20 cellular contexts compared by ENCODE assay signal in the genomic region with DNA sequence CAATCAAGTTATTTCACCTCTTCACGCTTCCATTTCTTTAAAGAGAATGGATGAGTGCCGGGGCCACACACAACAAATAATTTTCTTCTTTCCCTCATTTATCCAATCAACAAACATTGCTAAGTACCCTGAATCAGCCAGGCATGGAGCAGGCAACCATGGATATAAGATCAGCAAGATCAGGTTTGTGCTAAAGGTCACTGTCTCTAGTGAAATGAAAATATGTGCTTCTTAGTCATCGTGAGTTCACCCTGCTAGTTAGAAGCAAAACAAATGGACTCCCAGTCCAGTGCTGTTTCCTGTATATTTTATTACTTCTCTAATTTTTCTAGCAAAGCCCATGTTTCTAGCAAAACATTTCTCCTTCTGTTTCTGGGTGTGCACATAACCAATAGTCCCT.
DNase-seq lines count a peak whose midpoint lies in the region; ATAC-seq, FAIRE-seq and TF ChIP-seq lines count a peak whose summit lies in the region.
"Had no signal": no experiment of that assay in that cellular context is flagged by ENCODE, and none has a peak within 500 bp of the region (broad histone marks: within the 10 kb centered on the region; RNA-seq: fewer than 3 reads in every experiment).

No MANE protein-coding gene starts in this region.

- H2AK5ac ChIP-seq in trophoblast cell (ENCODE audit: low read length): no peak overlapping the region

- no peak overlapping the region for H4K12ac ChIP-seq in trophoblast cell (ENCODE audit: low read depth, low read length)

- H3K79me1 ChIP-seq in trophoblast cell (ENCODE audit: low read length): peaks cover 16% of the 10 kb centered on the region

- ATAC-seq in RWPE2 (ENCODE audit: low read depth): peak; percentile 60; the same call in 2 of the 3 replicates
- ATAC-seq in GM21619 (IDR thresholded peaks at IDR 0.05; ENCODE audit: unreplicated experiment): no peak
- ATAC-seq: left lobe of liver, pancreas, T-helper 17 cell had no signal

- H3K36me3 ChIP-seq in RWPE2 (ENCODE audit: low read depth) (no peaks in the 10 kb centered on the region), trophoblast cell (ENCODE audit: control insufficient read depth in 1 of 2, insufficient read depth in 2 of 2, low read length in 2 of 2) (no peaks in the 10 kb centered on the region)
- H3K36me3 ChIP-seq: BLaER1, pancreas had no signal

- H3K4ac ChIP-seq in trophoblast cell (ENCODE audit: low read depth, low read length): no peak overlapping the region

- peak overlapping the region; percentile 74 for H4K91ac ChIP-seq in trophoblast cell (ENCODE audit: low read depth, low read length)

- no CpG with 5 or more reads among the region's 3 CpGs for WGBS in trophoblast cell (ENCODE audit: extremely low coverage, insufficient coverage, insufficient read length)

- H3K4me1 ChIP-seq in RWPE2 (ENCODE audit: insufficient read depth, poor library complexity, severe bottlenecking) (peaks cover 3% of the 10 kb centered on the region), trophoblast cell (ENCODE audit: control insufficient read depth in 1 of 2, insufficient read depth in 2 of 2, low read length in 2 of 2) (peaks cover 22 to 24% of the 10 kb centered on the region in 2 experiments)
- H3K4me1 ChIP-seq: pancreas had no signal

- TF ChIP-seq CTCF in RWPE2 (IDR thresholded peaks at IDR 0.05; ENCODE audit: poor library complexity, severe bottlenecking) (no peak), fibroblast of pulmonary artery (IDR thresholded peaks at IDR 0.05; ENCODE audit: low read length, missing control alignments) (no peak)

- H2AFZ ChIP-seq in trophoblast cell (ENCODE audit: insufficient read depth, low read length, poor library complexity): no peak overlapping the region

- H3K23ac ChIP-seq in trophoblast cell (ENCODE audit: low read length): no peak overlapping the region

- TF ChIP-seq POLR2A in GM12891 (IDR thresholded peaks at IDR 0.05; ENCODE audit: low read depth, low read length): no peak

- no peak overlapping the region for H3K14ac ChIP-seq in trophoblast cell (ENCODE audit: low read length)

- no peak overlapping the region for H2BK12ac ChIP-seq in trophoblast cell (ENCODE audit: low read length)

- no peaks in the 10 kb centered on the region for H3K9me3 ChIP-seq in RWPE2 (ENCODE audit: severe bottlenecking)
- no peaks in the 10 kb centered on the region for H3K9me3 ChIP-seq in trophoblast cell (ENCODE audit: insufficient read depth, low read depth, low read length)
- H3K9me3 ChIP-seq: pancreas, testis had no signal

- H2BK120ac ChIP-seq in trophoblast cell (ENCODE audit: insufficient read depth, low read length, poor library complexity): peak overlapping the region; percentile 82

- DNase-seq in EL (peak; percentile 77), RWPE2 (ENCODE audit: low spot score) (no peak), fibroblast of pulmonary artery (ENCODE audit: low read depth) (peak; percentile 22), trophoblast cell (peak in 1 of 2 donors; percentile 49), RPMI8226 (no peak), HT-29 (ENCODE audit: low spot score) (no peak), GM12891 (ENCODE audit: insufficient read length, low spot score) (no peak)
- DNase-seq: activated gamma-delta T cell treated with Interleukin-2 at 50 U/mL for 16 hours; anterior cingulate cortex; NCI-H1092 treated with DMSO at 0.1 percent for 48 hours; NCI-H2171 treated with DMSO at 0.1 percent for 48 hours; NCI-H82; pancreas; stimulated activated CD4-positive, alpha-beta T cell treated with anti-CD3 and anti-CD28 coated beads, Interleukin-4, amount 100 ng/mL, for 4 hours; T-helper 17 cell; testis had no signal

- H3K27me3 ChIP-seq in RWPE2 (ENCODE audit: insufficient read depth, poor library complexity, severe bottlenecking): no peaks in the 10 kb centered on the region
- no peaks in the 10 kb centered on the region for H3K27me3 ChIP-seq in trophoblast cell (ENCODE audit: insufficient read depth, low read length)
- H3K27me3 ChIP-seq: BLaER1, pancreas, testis had no signal

- H3K18ac ChIP-seq in trophoblast cell (ENCODE audit: low read length): no peak overlapping the region

- H3K9ac ChIP-seq in trophoblast cell (ENCODE audit: low read length): no peak overlapping the region
- H3K9ac ChIP-seq: BLaER1 had no signal

- no peaks in the 10 kb centered on the region for H3K79me2 ChIP-seq in trophoblast cell (ENCODE audit: control insufficient read depth, insufficient read depth, low read length, poor library complexity)

- H4K8ac ChIP-seq in trophoblast cell (ENCODE audit: low read depth, low read length): no peak overlapping the region

- H3K27ac ChIP-seq in RWPE2 (ENCODE audit: poor library complexity, severe bottlenecking) (no peak overlapping the region), trophoblast cell (ENCODE audit: low read depth, low read length) (no peak overlapping the region)
- H3K27ac ChIP-seq: BLaER1, pancreas, skin epidermis, testis had no signal

- peak overlapping the region; percentile 46 for H2BK5ac ChIP-seq in trophoblast cell (ENCODE audit: low read depth, low read length, poor library complexity)

- H3K4me3 ChIP-seq in RWPE2 (ENCODE audit: severe bottlenecking) (no peak overlapping the region), fibroblast of pulmonary artery (replicated peaks; ENCODE audit: low read depth, low read length) (no peak overlapping the region), trophoblast cell (ENCODE audit: low read depth, low read length) (no peak overlapping the region)
- H3K4me3 ChIP-seq: BLaER1, pancreas, skin epidermis, testis had no signal

- no peak for FAIRE-seq in GM12891 (lab: Jason Lieb, UNC)
- FAIRE-seq: pancreas had no signal

- no peak overlapping the region for H3K4me2 ChIP-seq in trophoblast cell (ENCODE audit: low read length)

TF ChIP-seq in GM12891, 5 proteins besides CTCF, POLR2A, EP300 and RAD21:
- TF ChIP-seq POLR2AphosphoS5 (IDR thresholded peaks at IDR 0.05; ENCODE audit: low read depth, low read length) (no peak), POU2F2 (IDR thresholded peaks at IDR 0.05; ENCODE audit: low read depth, low read length) (no peak), PAX5 (IDR thresholded peaks at IDR 0.05; ENCODE audit: insufficient read depth, low read length, severe bottlenecking) (no peak), SPI1 (IDR thresholded peaks at IDR 0.05; ENCODE audit: low read depth, low read length) (no peak), TAF1 (IDR thresholded peaks at IDR 0.05; ENCODE audit: low read depth, low read length) (no peak)

Comparison
In these comparisons a context has a peak if more than half of its experiments do, and no peak if none do; other contexts are left out.
1. DNase-seq: peak in EL (single experiment) and fibroblast of pulmonary artery (single experiment); none in RWPE2 (single experiment), RPMI8226 (single experiment), HT-29 (single experiment) and GM12891 (single experiment).